ENCODE assay signal across 2 cellular contexts in the genomic region with DNA sequence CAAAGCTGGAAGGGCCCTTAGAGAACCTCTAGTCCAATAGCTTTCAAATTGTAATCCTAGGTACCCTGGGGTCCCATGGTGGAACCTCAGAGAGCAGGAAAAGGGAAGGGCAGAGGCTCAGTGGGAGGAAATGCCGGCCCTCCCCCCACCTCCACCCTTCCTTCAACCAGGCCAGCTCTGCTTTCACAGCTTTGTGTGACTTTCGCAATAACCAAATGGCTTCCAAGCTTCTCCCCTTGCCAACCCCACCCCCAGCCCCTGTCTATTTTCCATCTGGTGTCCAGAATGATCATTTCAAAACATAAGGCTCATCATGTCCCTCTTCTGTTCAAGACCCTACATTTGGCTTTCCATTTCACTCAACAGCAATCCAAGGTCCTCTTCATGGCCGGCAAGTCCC.
TF ChIP-seq lines count a peak whose summit lies in the region.

No MANE protein-coding gene starts in this region.

TF ChIP-seq in K562, 482 proteins besides CTCF, POLR2A, EP300 and RAD21:
- TF ChIP-seq KAT7 (CRISPR knock-in tag; IDR thresholded peaks at IDR 0.05; ENCODE audit: borderline replicate concordance) (no peak), ZNF695 (CRISPR knock-in tag; IDR thresholded peaks at IDR 0.05) (no peak), BACH1 (tag; IDR thresholded peaks at IDR 0.05) (no peak), ATF7 (IDR thresholded peaks at IDR 0.05) (no peak), CEBPG (CRISPR knock-in tag; IDR thresholded peaks at IDR 0.05) (no peak), CEBPG (tag; conservative IDR thresholded peaks at IDR 0.05 in 1 of 2, IDR thresholded peaks at IDR 0.05 in 1 of 2) (peak; percentile 59 to 60; a peak in 3 of 4 replicates), DACH1 (IDR thresholded peaks at IDR 0.05; ENCODE audit: partially characterized antibody) (no peak), POLR2H (tag; IDR thresholded peaks at IDR 0.05; ENCODE audit: low read depth) (no peak), PTTG1 (tag; IDR thresholded peaks at IDR 0.05; ENCODE audit: low read depth) (no peak), CEBPB (tag; IDR thresholded peaks at IDR 0.05) (peak; percentile 79), GATA2 (CRISPR knock-in tag; IDR thresholded peaks at IDR 0.05) (no peak)
- TF ChIP-seq, protein P1, sequence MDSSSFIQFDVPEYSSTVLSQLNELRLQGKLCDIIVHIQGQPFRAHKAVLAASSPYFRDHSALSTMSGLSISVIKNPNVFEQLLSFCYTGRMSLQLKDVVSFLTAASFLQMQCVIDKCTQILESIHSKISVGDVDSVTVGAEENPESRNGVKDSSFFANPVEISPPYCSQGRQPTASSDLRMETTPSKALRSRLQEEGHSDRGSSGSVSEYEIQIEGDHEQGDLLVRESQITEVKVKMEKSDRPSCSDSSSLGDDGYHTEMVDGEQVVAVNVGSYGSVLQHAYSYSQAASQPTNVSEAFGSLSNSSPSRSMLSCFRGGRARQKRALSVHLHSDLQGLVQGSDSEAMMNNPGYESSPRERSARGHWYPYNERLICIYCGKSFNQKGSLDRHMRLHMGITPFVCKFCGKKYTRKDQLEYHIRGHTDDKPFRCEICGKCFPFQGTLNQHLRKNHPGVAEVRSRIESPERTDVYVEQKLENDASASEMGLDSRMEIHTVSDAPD (CRISPR knock-in tag; IDR thresholded peaks at IDR 0.05) = no peak
- TF ChIP-seq, protein P2, sequence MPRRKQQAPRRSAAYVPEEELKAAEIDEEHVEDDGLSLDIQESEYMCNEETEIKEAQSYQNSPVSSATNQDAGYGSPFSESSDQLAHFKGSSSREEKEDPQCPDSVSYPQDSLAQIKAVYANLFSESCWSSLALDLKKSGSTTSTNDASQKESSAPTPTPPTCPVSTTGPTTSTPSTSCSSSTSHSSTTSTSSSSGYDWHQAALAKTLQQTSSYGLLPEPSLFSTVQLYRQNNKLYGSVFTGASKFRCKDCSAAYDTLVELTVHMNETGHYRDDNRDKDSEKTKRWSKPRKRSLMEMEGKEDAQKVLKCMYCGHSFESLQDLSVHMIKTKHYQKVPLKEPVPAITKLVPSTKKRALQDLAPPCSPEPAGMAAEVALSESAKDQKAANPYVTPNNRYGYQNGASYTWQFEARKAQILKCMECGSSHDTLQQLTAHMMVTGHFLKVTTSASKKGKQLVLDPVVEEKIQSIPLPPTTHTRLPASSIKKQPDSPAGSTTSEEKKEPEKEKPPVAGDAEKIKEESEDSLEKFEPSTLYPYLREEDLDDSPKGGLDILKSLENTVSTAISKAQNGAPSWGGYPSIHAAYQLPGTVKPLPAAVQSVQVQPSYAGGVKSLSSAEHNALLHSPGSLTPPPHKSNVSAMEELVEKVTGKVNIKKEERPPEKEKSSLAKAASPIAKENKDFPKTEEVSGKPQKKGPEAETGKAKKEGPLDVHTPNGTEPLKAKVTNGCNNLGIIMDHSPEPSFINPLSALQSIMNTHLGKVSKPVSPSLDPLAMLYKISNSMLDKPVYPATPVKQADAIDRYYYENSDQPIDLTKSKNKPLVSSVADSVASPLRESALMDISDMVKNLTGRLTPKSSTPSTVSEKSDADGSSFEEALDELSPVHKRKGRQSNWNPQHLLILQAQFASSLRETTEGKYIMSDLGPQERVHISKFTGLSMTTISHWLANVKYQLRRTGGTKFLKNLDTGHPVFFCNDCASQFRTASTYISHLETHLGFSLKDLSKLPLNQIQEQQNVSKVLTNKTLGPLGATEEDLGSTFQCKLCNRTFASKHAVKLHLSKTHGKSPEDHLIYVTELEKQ (CRISPR knock-in tag; IDR thresholded peaks at IDR 0.05) = no peak
- TF ChIP-seq, protein P3, sequence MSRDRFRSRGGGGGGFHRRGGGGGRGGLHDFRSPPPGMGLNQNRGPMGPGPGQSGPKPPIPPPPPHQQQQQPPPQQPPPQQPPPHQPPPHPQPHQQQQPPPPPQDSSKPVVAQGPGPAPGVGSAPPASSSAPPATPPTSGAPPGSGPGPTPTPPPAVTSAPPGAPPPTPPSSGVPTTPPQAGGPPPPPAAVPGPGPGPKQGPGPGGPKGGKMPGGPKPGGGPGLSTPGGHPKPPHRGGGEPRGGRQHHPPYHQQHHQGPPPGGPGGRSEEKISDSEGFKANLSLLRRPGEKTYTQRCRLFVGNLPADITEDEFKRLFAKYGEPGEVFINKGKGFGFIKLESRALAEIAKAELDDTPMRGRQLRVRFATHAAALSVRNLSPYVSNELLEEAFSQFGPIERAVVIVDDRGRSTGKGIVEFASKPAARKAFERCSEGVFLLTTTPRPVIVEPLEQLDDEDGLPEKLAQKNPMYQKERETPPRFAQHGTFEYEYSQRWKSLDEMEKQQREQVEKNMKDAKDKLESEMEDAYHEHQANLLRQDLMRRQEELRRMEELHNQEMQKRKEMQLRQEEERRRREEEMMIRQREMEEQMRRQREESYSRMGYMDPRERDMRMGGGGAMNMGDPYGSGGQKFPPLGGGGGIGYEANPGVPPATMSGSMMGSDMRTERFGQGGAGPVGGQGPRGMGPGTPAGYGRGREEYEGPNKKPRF (IDR thresholded peaks at IDR 0.05; ENCODE audit: low read depth, low read length) = no peak
TF ChIP-seq in K562: peak in this region for 2.

TF ChIP-seq in HepG2, 621 proteins besides CTCF, POLR2A, EP300 and RAD21 (continues in another document):
- TF ChIP-seq GATAD2A (CRISPR knock-in tag; IDR thresholded peaks at IDR 0.05) = peak; percentile 13; the same call in 1 of the 2 replicates
- TF ChIP-seq RARA (CRISPR knock-in tag; IDR thresholded peaks at IDR 0.05) = peak; percentile 22; the same call in 1 of the 2 replicates
- peak; percentile 90 for TF ChIP-seq CEBPB (IDR thresholded peaks at IDR 0.05; ENCODE audit: borderline replicate concordance, low read depth, low read length)
- TF ChIP-seq, protein P4, sequence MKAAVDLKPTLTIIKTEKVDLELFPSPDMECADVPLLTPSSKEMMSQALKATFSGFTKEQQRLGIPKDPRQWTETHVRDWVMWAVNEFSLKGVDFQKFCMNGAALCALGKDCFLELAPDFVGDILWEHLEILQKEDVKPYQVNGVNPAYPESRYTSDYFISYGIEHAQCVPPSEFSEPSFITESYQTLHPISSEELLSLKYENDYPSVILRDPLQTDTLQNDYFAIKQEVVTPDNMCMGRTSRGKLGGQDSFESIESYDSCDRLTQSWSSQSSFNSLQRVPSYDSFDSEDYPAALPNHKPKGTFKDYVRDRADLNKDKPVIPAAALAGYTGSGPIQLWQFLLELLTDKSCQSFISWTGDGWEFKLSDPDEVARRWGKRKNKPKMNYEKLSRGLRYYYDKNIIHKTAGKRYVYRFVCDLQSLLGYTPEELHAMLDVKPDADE (CRISPR knock-in tag; IDR thresholded peaks at IDR 0.05) = no peak
- no peak for TF ChIP-seq HES4 (CRISPR knock-in tag; IDR thresholded peaks at IDR 0.05; ENCODE audit: borderline replicate concordance)
- TF ChIP-seq, protein P5, sequence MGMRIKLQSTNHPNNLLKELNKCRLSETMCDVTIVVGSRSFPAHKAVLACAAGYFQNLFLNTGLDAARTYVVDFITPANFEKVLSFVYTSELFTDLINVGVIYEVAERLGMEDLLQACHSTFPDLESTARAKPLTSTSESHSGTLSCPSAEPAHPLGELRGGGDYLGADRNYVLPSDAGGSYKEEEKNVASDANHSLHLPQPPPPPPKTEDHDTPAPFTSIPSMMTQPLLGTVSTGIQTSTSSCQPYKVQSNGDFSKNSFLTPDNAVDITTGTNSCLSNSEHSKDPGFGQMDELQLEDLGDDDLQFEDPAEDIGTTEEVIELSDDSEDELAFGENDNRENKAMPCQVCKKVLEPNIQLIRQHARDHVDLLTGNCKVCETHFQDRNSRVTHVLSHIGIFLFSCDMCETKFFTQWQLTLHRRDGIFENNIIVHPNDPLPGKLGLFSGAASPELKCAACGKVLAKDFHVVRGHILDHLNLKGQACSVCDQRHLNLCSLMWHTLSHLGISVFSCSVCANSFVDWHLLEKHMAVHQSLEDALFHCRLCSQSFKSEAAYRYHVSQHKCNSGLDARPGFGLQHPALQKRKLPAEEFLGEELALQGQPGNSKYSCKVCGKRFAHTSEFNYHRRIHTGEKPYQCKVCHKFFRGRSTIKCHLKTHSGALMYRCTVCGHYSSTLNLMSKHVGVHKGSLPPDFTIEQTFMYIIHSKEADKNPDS (CRISPR knock-in tag; IDR thresholded peaks at IDR 0.05) = no peak
- no peak for TF ChIP-seq ZSCAN20 (CRISPR knock-in tag; IDR thresholded peaks at IDR 0.05; ENCODE audit: borderline replicate concordance)
- TF ChIP-seq CEBPG (CRISPR knock-in tag; IDR thresholded peaks at IDR 0.05) = peak; percentile 78
- TF ChIP-seq, protein P6, sequence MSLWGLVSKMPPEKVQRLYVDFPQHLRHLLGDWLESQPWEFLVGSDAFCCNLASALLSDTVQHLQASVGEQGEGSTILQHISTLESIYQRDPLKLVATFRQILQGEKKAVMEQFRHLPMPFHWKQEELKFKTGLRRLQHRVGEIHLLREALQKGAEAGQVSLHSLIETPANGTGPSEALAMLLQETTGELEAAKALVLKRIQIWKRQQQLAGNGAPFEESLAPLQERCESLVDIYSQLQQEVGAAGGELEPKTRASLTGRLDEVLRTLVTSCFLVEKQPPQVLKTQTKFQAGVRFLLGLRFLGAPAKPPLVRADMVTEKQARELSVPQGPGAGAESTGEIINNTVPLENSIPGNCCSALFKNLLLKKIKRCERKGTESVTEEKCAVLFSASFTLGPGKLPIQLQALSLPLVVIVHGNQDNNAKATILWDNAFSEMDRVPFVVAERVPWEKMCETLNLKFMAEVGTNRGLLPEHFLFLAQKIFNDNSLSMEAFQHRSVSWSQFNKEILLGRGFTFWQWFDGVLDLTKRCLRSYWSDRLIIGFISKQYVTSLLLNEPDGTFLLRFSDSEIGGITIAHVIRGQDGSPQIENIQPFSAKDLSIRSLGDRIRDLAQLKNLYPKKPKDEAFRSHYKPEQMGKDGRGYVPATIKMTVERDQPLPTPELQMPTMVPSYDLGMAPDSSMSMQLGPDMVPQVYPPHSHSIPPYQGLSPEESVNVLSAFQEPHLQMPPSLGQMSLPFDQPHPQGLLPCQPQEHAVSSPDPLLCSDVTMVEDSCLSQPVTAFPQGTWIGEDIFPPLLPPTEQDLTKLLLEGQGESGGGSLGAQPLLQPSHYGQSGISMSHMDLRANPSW (CRISPR knock-in tag; IDR thresholded peaks at IDR 0.05; ENCODE audit: borderline replicate concordance) = no peak
- 0 out of 2 replicates have a peak, but pooled peaks have one; percentile 12 for TF ChIP-seq POGZ (CRISPR knock-in tag; IDR thresholded peaks at IDR 0.05)
- TF ChIP-seq ZFY (CRISPR knock-in tag; IDR thresholded peaks at IDR 0.05) = peak; percentile 30; the same call in 1 of the 2 replicates
- TF ChIP-seq, protein P7, sequence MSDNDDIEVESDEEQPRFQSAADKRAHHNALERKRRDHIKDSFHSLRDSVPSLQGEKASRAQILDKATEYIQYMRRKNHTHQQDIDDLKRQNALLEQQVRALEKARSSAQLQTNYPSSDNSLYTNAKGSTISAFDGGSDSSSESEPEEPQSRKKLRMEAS (IDR thresholded peaks at IDR 0.05) = 0 out of 2 replicates have a peak, but pooled peaks have one; percentile 15
- no peak for TF ChIP-seq RFX1 (IDR thresholded peaks at IDR 0.05)
- TF ChIP-seq BCL6 (CRISPR knock-in tag; IDR thresholded peaks at IDR 0.05) = peak; percentile 17; the same call in 1 of the 2 replicates
- peak; percentile 25; the same call in 1 of the 2 replicates for TF ChIP-seq SAP130 (CRISPR knock-in tag; IDR thresholded peaks at IDR 0.05; ENCODE audit: low read depth)
- no peak for TF ChIP-seq GFI1 (CRISPR knock-in tag; IDR thresholded peaks at IDR 0.05; ENCODE audit: borderline replicate concordance)
- peak; percentile 54 for TF ChIP-seq YY1 (IDR thresholded peaks at IDR 0.05; ENCODE audit: insufficient read depth, insufficient replicate concordance, low read depth, low read length)
- no peak for TF ChIP-seq ZNF672 (CRISPR knock-in tag; IDR thresholded peaks at IDR 0.05)
- no peak for TF ChIP-seq ZBTB42 (CRISPR knock-in tag; IDR thresholded peaks at IDR 0.05)
- TF ChIP-seq SOX13 (IDR thresholded peaks at IDR 0.05) = no peak
- 0 out of 4 replicates have a peak, but pooled peaks of 1 of the 2 experiments have one; percentile 39 for TF ChIP-seq SOX13 (CRISPR knock-in tag; conservative IDR thresholded peaks at IDR 0.05 in 1 of 2, IDR thresholded peaks at IDR 0.05 in 1 of 2)
- no peak for TF ChIP-seq ZNF282 (IDR thresholded peaks at IDR 0.05; ENCODE audit: partially characterized antibody)
- no peak for TF ChIP-seq ZNF83 (CRISPR knock-in tag; IDR thresholded peaks at IDR 0.05; ENCODE audit: borderline replicate concordance)
- TF ChIP-seq, protein P8, sequence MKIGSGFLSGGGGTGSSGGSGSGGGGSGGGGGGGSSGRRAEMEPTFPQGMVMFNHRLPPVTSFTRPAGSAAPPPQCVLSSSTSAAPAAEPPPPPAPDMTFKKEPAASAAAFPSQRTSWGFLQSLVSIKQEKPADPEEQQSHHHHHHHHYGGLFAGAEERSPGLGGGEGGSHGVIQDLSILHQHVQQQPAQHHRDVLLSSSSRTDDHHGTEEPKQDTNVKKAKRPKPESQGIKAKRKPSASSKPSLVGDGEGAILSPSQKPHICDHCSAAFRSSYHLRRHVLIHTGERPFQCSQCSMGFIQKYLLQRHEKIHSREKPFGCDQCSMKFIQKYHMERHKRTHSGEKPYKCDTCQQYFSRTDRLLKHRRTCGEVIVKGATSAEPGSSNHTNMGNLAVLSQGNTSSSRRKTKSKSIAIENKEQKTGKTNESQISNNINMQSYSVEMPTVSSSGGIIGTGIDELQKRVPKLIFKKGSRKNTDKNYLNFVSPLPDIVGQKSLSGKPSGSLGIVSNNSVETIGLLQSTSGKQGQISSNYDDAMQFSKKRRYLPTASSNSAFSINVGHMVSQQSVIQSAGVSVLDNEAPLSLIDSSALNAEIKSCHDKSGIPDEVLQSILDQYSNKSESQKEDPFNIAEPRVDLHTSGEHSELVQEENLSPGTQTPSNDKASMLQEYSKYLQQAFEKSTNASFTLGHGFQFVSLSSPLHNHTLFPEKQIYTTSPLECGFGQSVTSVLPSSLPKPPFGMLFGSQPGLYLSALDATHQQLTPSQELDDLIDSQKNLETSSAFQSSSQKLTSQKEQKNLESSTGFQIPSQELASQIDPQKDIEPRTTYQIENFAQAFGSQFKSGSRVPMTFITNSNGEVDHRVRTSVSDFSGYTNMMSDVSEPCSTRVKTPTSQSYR (CRISPR knock-in tag; IDR thresholded peaks at IDR 0.05; ENCODE audit: borderline replicate concordance) = peak; percentile 83
- no peak for TF ChIP-seq ZNF761 (CRISPR knock-in tag; conservative IDR thresholded peaks at IDR 0.05)
- TF ChIP-seq ZNF607 (CRISPR knock-in tag; IDR thresholded peaks at IDR 0.05; ENCODE audit: borderline replicate concordance) = no peak
- TF ChIP-seq, protein P9, sequence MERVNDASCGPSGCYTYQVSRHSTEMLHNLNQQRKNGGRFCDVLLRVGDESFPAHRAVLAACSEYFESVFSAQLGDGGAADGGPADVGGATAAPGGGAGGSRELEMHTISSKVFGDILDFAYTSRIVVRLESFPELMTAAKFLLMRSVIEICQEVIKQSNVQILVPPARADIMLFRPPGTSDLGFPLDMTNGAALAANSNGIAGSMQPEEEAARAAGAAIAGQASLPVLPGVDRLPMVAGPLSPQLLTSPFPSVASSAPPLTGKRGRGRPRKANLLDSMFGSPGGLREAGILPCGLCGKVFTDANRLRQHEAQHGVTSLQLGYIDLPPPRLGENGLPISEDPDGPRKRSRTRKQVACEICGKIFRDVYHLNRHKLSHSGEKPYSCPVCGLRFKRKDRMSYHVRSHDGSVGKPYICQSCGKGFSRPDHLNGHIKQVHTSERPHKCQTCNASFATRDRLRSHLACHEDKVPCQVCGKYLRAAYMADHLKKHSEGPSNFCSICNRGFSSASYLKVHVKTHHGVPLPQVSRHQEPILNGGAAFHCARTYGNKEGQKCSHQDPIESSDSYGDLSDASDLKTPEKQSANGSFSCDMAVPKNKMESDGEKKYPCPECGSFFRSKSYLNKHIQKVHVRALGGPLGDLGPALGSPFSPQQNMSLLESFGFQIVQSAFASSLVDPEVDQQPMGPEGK (CRISPR knock-in tag; IDR thresholded peaks at IDR 0.05) = peak; percentile 46; the same call in 1 of the 2 replicates
- no peak for TF ChIP-seq RXRB (CRISPR knock-in tag; IDR thresholded peaks at IDR 0.05; ENCODE audit: borderline replicate concordance)
- TF ChIP-seq MYNN (CRISPR knock-in tag; IDR thresholded peaks at IDR 0.05; ENCODE audit: low read depth) = no peak
- 0 out of 2 replicates have a peak, but pooled peaks have one; percentile 73 for TF ChIP-seq ZNF644 (CRISPR knock-in tag; IDR thresholded peaks at IDR 0.05; ENCODE audit: low read depth)
